Comparison of ENCODE assay signal across 8 cellular contexts in genomic region chr6:14270925-14271791, GRCh38.
A peak's percentile ranks its signal among the peaks of the same experiment; 100 is the strongest.
DNase-seq lines count a peak whose midpoint lies in the region; ATAC-seq, FAIRE-seq and TF ChIP-seq lines count a peak whose summit lies in the region.

No MANE protein-coding gene starts in this region.

- no peaks in the 10 kb centered on the region for H3K27me3 Mint-ChIP-seq in activated T-helper 17 cell treated with anti-CD3 and anti-CD28 coated beads, Interleukin-2, amount 50 U/mL, for 72 hours
- peaks cover 27% of the 10 kb centered on the region for H3K27me3 Mint-ChIP-seq in mesothelial cell of epicardium (ENCODE audit: low read depth)

- CTCF ChIA-PET in HEK293T (lab: Yijun Ruan, JAX) = no interaction called here

- H3K4me3 Mint-ChIP-seq in activated T-helper 17 cell treated with anti-CD3 and anti-CD28 coated beads, Interleukin-2, amount 50 U/mL, for 72 hours = peak overlapping the region; percentile 34
- H3K4me3 Mint-ChIP-seq in mesothelial cell of epicardium = no peak overlapping the region

- no peak overlapping the region for H3K27ac ChIP-seq in lower lobe of right lung

- H3K4me1 ChIP-seq in lower lobe of right lung = peaks cover 22% of the 10 kb centered on the region

- no peak for FAIRE-seq in urothelium cell line (lab: Jason Lieb, UNC)

- intact Hi-C loops in left cardiac atrium (cut with DNase I) = no loop called here
- intact Hi-C loops in Right ventricle myocardium inferior (cut with DNase I) = no loop called here
- intact Hi-C loops in lower lobe of right lung (cut with DNase I) = no loop called here

- DNase-seq in left cardiac atrium (peak; percentile 45), Right ventricle myocardium inferior (ENCODE audit: missing footprints) (no peak), lower lobe of right lung (peak; percentile 45), urothelium cell line (ENCODE audit: low spot score) (peak; percentile 91), mesothelial cell of epicardium (ENCODE audit: low spot score in 2 of 2, unreplicated experiment in 2 of 2) (no peak), HEK293T (ENCODE audit: extremely low spot score) (no peak), amygdala (lab: John Stamatoyannopoulos, UW) (no peak)

- no peak for TF ChIP-seq CTCF in lower lobe of right lung (IDR thresholded peaks at IDR 0.05)
- no peak for TF ChIP-seq CTCF in mesothelial cell of epicardium (IDR thresholded peaks at IDR 0.05; ENCODE audit: unreplicated experiment)

- H3K9me3 Mint-ChIP-seq in activated T-helper 17 cell treated with anti-CD3 and anti-CD28 coated beads, Interleukin-2, amount 50 U/mL, for 72 hours = peaks cover 4% of the 10 kb centered on the region
- H3K9me3 Mint-ChIP-seq in mesothelial cell of epicardium = peaks cover 13% of the 10 kb centered on the region

- peak overlapping the region; percentile 74 for H3K27ac Mint-ChIP-seq in activated T-helper 17 cell treated with anti-CD3 and anti-CD28 coated beads, Interleukin-2, amount 50 U/mL, for 72 hours
- H3K27ac Mint-ChIP-seq in mesothelial cell of epicardium = no peak overlapping the region

- POLR2A ChIA-PET in HEK293T (lab: Yijun Ruan, JAX) = no interaction called here

- H3K36me3 ChIP-seq in lower lobe of right lung = no peaks in the 10 kb centered on the region

- peak in 1 of 2 donors; percentile 85 for ATAC-seq in left cardiac atrium
- no peak for ATAC-seq in Right ventricle myocardium inferior
- peak; percentile 93 for ATAC-seq in activated T-helper 17 cell treated with anti-CD3 and anti-CD28 coated beads, Interleukin-2, amount 50 U/mL, for 72 hours (replicated peaks)
- ATAC-seq in lower lobe of right lung = peak; percentile 30 to 82

- peaks cover 12% of the 10 kb centered on the region for H3K4me1 Mint-ChIP-seq in activated T-helper 17 cell treated with anti-CD3 and anti-CD28 coated beads, Interleukin-2, amount 50 U/mL, for 72 hours
- peaks cover 15% of the 10 kb centered on the region for H3K4me1 Mint-ChIP-seq in mesothelial cell of epicardium

- no peaks in the 10 kb centered on the region for H3K9me3 ChIP-seq in lower lobe of right lung

- H3K36me3 Mint-ChIP-seq in activated T-helper 17 cell treated with anti-CD3 and anti-CD28 coated beads, Interleukin-2, amount 50 U/mL, for 72 hours (ENCODE audit: low read depth) = no peaks in the 10 kb centered on the region
- H3K36me3 Mint-ChIP-seq in mesothelial cell of epicardium = no peaks in the 10 kb centered on the region

- no peaks in the 10 kb centered on the region for H3K27me3 ChIP-seq in lower lobe of right lung (ENCODE audit: low read depth)

- H3K4me3 ChIP-seq in lower lobe of right lung = no peak overlapping the region

TF ChIP-seq in HEK293T, 16 proteins besides CTCF, POLR2A, EP300 and RAD21:
- no peak for TF ChIP-seq NFRKB (IDR thresholded peaks at IDR 0.05)
- TF ChIP-seq HDGF (IDR thresholded peaks at IDR 0.05; ENCODE audit: borderline replicate concordance) = no peak
- no peak for TF ChIP-seq FOXA1 (IDR thresholded peaks at IDR 0.05)
- TF ChIP-seq ELF4 (IDR thresholded peaks at IDR 0.05) = no peak
- TF ChIP-seq FOXM1 (IDR thresholded peaks at IDR 0.05; ENCODE audit: borderline replicate concordance) = no peak
- TF ChIP-seq LEF1 (IDR thresholded peaks at IDR 0.05; ENCODE audit: borderline replicate concordance) = no peak
- TF ChIP-seq L3MBTL2 (conservative IDR thresholded peaks at IDR 0.05) = no peak
- TF ChIP-seq TARDBP (IDR thresholded peaks at IDR 0.05) = no peak
- TF ChIP-seq CTBP1 (IDR thresholded peaks at IDR 0.05; ENCODE audit: borderline replicate concordance) = no peak
- no peak for TF ChIP-seq ZNF384 (IDR thresholded peaks at IDR 0.05)
- TF ChIP-seq SP1 (IDR thresholded peaks at IDR 0.05) = no peak
- TF ChIP-seq, protein P1, sequence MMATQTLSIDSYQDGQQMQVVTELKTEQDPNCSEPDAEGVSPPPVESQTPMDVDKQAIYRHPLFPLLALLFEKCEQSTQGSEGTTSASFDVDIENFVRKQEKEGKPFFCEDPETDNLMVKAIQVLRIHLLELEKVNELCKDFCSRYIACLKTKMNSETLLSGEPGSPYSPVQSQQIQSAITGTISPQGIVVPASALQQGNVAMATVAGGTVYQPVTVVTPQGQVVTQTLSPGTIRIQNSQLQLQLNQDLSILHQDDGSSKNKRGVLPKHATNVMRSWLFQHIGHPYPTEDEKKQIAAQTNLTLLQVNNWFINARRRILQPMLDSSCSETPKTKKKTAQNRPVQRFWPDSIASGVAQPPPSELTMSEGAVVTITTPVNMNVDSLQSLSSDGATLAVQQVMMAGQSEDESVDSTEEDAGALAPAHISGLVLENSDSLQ (IDR thresholded peaks at IDR 0.05) = no peak
- no peak for TF ChIP-seq ARNT (IDR thresholded peaks at IDR 0.05)
- TF ChIP-seq SUZ12 (IDR thresholded peaks at IDR 0.05) = no peak
- no peak for TF ChIP-seq FOXK2 (IDR thresholded peaks at IDR 0.05)

Comparison
In these comparisons a context has a peak if more than half of its experiments do, and no peak if none do; other contexts are left out.
1. DNase-seq: peak in left cardiac atrium (single experiment), lower lobe of right lung (single experiment) and urothelium cell line (single experiment); none in Right ventricle myocardium inferior (single experiment), mesothelial cell of epicardium (0 of 2), HEK293T (single experiment) and amygdala (0 of 56).